10 cellular contexts compared by ENCODE assay signal in genomic region chr2:208064220-208064951, GRCh38. TPM values are rescaled to one million over a fixed set of nuclear protein-coding genes. Genes with fewer than 3 reads are reported as not detected.
A peak's percentile ranks its signal among the peaks of the same experiment; 100 is the strongest.
DNase-seq lines count a peak whose midpoint lies in the region; ATAC-seq, FAIRE-seq and TF ChIP-seq lines count a peak whose summit lies in the region.
"Had no signal": no experiment of that assay in that cellular context is flagged by ENCODE, and none has a peak within 500 bp of the region (broad histone marks: within the 10 kb centered on the region; RNA-seq: fewer than 3 reads in every experiment).

No MANE protein-coding gene starts in this region.

- FAIRE-seq in GM19239 (lab: Jason Lieb, UNC), result no peak

- no peak overlapping the region for H3K27ac Mint-ChIP-seq in activated CD4-positive, alpha-beta T cell treated with anti-CD3 and anti-CD28 coated beads, Interleukin-2, amount 10 ng/mL, durations not matched to agents 7 days and 5 days
- H3K27ac Mint-ChIP-seq: activated naive CD4-positive, alpha-beta T cell treated with anti-CD3 and anti-CD28 coated beads for 36 hours had no signal

- CTCF ChIA-PET in activated CD4-positive, alpha-beta T cell treated with anti-CD3 and anti-CD28 coated beads, Interleukin-2, amount 10 ng/mL, durations not matched to agents 7 days and 5 days (lab: Charles Lee), result no interaction called here

- intact Hi-C loops in left ventricle myocardium superior (cut with micrococcal nuclease), result no loop called here

- no peaks in the 10 kb centered on the region for H3K9me3 Mint-ChIP-seq in activated CD4-positive, alpha-beta T cell treated with anti-CD3 and anti-CD28 coated beads, Interleukin-2, amount 10 ng/mL, durations not matched to agents 7 days and 5 days
- H3K9me3 Mint-ChIP-seq: activated naive CD4-positive, alpha-beta T cell treated with anti-CD3 and anti-CD28 coated beads for 36 hours had no signal

- no peaks in the 10 kb centered on the region for H3K4me1 Mint-ChIP-seq in activated CD4-positive, alpha-beta T cell treated with anti-CD3 and anti-CD28 coated beads, Interleukin-2, amount 10 ng/mL, durations not matched to agents 7 days and 5 days

- no peak overlapping the region for H3K4me3 ChIP-seq in fibroblast of the aortic adventitia (ENCODE audit: low read depth, low read length)
- H3K4me3 ChIP-seq: psoas muscle had no signal

- H3K36me3 Mint-ChIP-seq in activated CD4-positive, alpha-beta T cell treated with anti-CD3 and anti-CD28 coated beads, Interleukin-2, amount 10 ng/mL, durations not matched to agents 7 days and 5 days (ENCODE audit: low read depth), result no peaks in the 10 kb centered on the region

- DNase-seq in GM04504 (ENCODE audit: low read depth) (peak; percentile 91), HCEC 1CT (peak; percentile 90), NCI-H226 (peak; percentile 73), fibroblast of the aortic adventitia (ENCODE audit: low read depth) (peak; percentile 93), left ventricle myocardium superior (no peak), GM19239 (ENCODE audit: insufficient read length, low spot score) (no peak), COLO829 (ENCODE audit: low spot score) (no peak)
- DNase-seq in activated CD4-positive, alpha-beta T cell treated with anti-CD3 and anti-CD28 coated beads, Interleukin-2, amount 10 ng/mL, durations not matched to agents 7 days and 5 days, result no peak
- DNase-seq: activated naive CD4-positive, alpha-beta T cell treated with anti-CD3 and anti-CD28 coated beads for 36 hours; psoas muscle had no signal

- ATAC-seq in left ventricle myocardium superior, result no peak

- POLR2A ChIA-PET in activated CD4-positive, alpha-beta T cell treated with anti-CD3 and anti-CD28 coated beads, Interleukin-2, amount 10 ng/mL, durations not matched to agents 7 days and 5 days (lab: Charles Lee), result no interaction called here

- H3K4me3 Mint-ChIP-seq in activated CD4-positive, alpha-beta T cell treated with anti-CD3 and anti-CD28 coated beads, Interleukin-2, amount 10 ng/mL, durations not matched to agents 7 days and 5 days, result no peak overlapping the region
- H3K4me3 Mint-ChIP-seq: activated naive CD4-positive, alpha-beta T cell treated with anti-CD3 and anti-CD28 coated beads for 36 hours had no signal

- H3K27me3 Mint-ChIP-seq in activated CD4-positive, alpha-beta T cell treated with anti-CD3 and anti-CD28 coated beads, Interleukin-2, amount 10 ng/mL, durations not matched to agents 7 days and 5 days, result peaks cover 2% of the 10 kb centered on the region

- no peak for TF ChIP-seq CTCF in fibroblast of the aortic adventitia (IDR thresholded peaks at IDR 0.05; ENCODE audit: insufficient read depth, low read length)

RNA-seq across cellular contexts. Expression of gene PLEKHM3, which starts 39.1 kb away (rescaled TPM):
- 5.0 and 15.1 TPM in 2 replicates for total RNA-seq in fibroblast of the aortic adventitia (ENCODE audit: low replicate concordance)
- 13.3 TPM for total RNA-seq in left ventricle myocardium superior
- 1 to 10 TPM; 6.7 to 7.7 TPM for total RNA-seq in activated CD4-positive, alpha-beta T cell treated with anti-CD3 and anti-CD28 coated beads, Interleukin-2, amount 10 ng/mL, durations not matched to agents 7 days and 5 days

RNA-seq across cellular contexts. Expression of gene CRYGD, which starts 59.9 kb away (rescaled TPM):
- not detected in 2 replicates for total RNA-seq in fibroblast of the aortic adventitia (ENCODE audit: low replicate concordance)
- total RNA-seq in left ventricle myocardium superior, result not detected
- not detected for total RNA-seq in activated CD4-positive, alpha-beta T cell treated with anti-CD3 and anti-CD28 coated beads, Interleukin-2, amount 10 ng/mL, durations not matched to agents 7 days and 5 days
- total RNA-seq: activated naive CD4-positive, alpha-beta T cell treated with anti-CD3 and anti-CD28 coated beads for 36 hours; psoas muscle had no signal

Comparison
In these comparisons a context has a peak if more than half of its experiments do, and no peak if none do; other contexts are left out.
1. DNase-seq: peak in GM04504 (single experiment), HCEC 1CT (single experiment), NCI-H226 (single experiment) and fibroblast of the aortic adventitia (single experiment); none in left ventricle myocardium superior (single experiment), GM19239 (single experiment), activated CD4-positive, alpha-beta T cell treated with anti-CD3 and anti-CD28 coated beads, Interleukin-2, amount 10 ng/mL, durations not matched to agents 7 days and 5 days (single experiment) and COLO829 (single experiment).